ENCODE assay signal across 14 cellular contexts in the genomic region with DNA sequence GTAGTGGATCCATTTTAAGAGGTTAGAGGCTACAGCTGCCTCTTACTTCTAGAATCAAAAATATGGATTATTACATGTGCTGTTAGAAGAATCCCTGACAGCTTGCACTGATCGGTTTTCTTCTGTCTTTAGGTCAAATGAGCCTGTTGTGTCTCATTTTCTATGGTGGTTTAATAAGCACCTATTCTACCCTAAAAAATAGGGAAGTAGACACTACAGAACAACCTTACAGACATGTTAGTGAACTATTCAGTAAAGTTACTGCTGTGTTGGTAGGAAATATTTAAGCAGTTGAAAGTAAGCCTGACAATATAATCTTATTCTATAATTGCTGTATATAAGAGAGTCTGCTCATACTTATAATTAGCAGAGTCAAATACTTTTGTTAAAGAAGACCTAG.
DNase-seq lines count a peak whose midpoint lies in the region; ATAC-seq and TF ChIP-seq lines count a peak whose summit lies in the region.
"Had no signal": no experiment of that assay in that cellular context is flagged by ENCODE, and none has a peak within 500 bp of the region (broad histone marks: within the 10 kb centered on the region; RNA-seq: fewer than 3 reads in every experiment).

No MANE protein-coding gene starts in this region.

- no peaks in the 10 kb centered on the region for H3K9me3 Mint-ChIP-seq in neural progenitor cell

- H3K27me3 ChIP-seq in neural progenitor cell = no peaks in the 10 kb centered on the region

- peaks cover 53% of the 10 kb centered on the region for H3F3A ChIP-seq in neural progenitor cell (ENCODE audit: low read depth)

- H3K9me3 ChIP-seq in neural progenitor cell (ENCODE audit: low read depth) = no peaks in the 10 kb centered on the region

- H3K4me2 ChIP-seq in neural progenitor cell = no peak overlapping the region

- no peak overlapping the region for H3K4me3 Mint-ChIP-seq in neural progenitor cell
- H3K4me3 Mint-ChIP-seq: B cell had no signal

- H2AFZ ChIP-seq in neural progenitor cell (replicated peaks) = no peak overlapping the region

- H3K79me2 ChIP-seq in neural progenitor cell (ENCODE audit: low read depth) = peaks cover 26% of the 10 kb centered on the region

- H3K4me3 ChIP-seq in neural progenitor cell = no peak overlapping the region
- H3K4me3 ChIP-seq in foreskin fibroblast (ENCODE audit: low read depth in 1 of 2, low read length in 2 of 2) = no peak overlapping the region
- H3K4me3 ChIP-seq: K562 had no signal

- H3K9ac ChIP-seq in neural progenitor cell = no peak overlapping the region

- peaks cover 41% of the 10 kb centered on the region for H3K4me1 ChIP-seq in neural progenitor cell

- H3K27me3 Mint-ChIP-seq in neural progenitor cell (ENCODE audit: insufficient read depth, low read depth) = no peaks in the 10 kb centered on the region
- H3K27me3 Mint-ChIP-seq: B cell had no signal

- H3K36me3 Mint-ChIP-seq in neural progenitor cell = peaks cover 1% of the 10 kb centered on the region

- peaks cover 3% of the 10 kb centered on the region for H4K20me1 ChIP-seq in neural progenitor cell (ENCODE audit: low read depth)

- H3K36me3 ChIP-seq in neural progenitor cell = no peaks in the 10 kb centered on the region

- no peak overlapping the region for H3K27ac Mint-ChIP-seq in neural progenitor cell
- H3K27ac Mint-ChIP-seq: B cell had no signal

- ATAC-seq in GM18867 (IDR thresholded peaks at IDR 0.05; ENCODE audit: unreplicated experiment) (peak; percentile 47), GM21447 (IDR thresholded peaks at IDR 0.05; ENCODE audit: unreplicated experiment) (peak; percentile 43), HG03354 (IDR thresholded peaks at IDR 0.05; ENCODE audit: poor library complexity, severe bottlenecking, unreplicated experiment) (peak; percentile 56)
- ATAC-seq: K562 had no signal

- H3K4me1 Mint-ChIP-seq in neural progenitor cell = peaks cover 14% of the 10 kb centered on the region

- no peak for TF ChIP-seq CTCF in neural progenitor cell (IDR thresholded peaks at IDR 0.05)
- TF ChIP-seq CTCF in foreskin fibroblast (IDR thresholded peaks at IDR 0.05; ENCODE audit: low read depth, low read length) = no peak

- H3K27ac ChIP-seq in neural progenitor cell = peak overlapping the region; percentile 54

- no peak for DNase-seq in neural progenitor cell (ENCODE audit: low spot score)
- DNase-seq in H4 (ENCODE audit: low spot score) = no peak
- DNase-seq in NCI-H446 treated with DMSO at 0.1 percent for 48 hours (lab: John Stamatoyannopoulos, UW) = no peak
- DNase-seq in A172 (ENCODE audit: low spot score) = no peak
- no peak for DNase-seq in foreskin fibroblast
- DNase-seq: activated CD4-positive, alpha-beta T cell treated with anti-CD3 and anti-CD28 coated beads for 1 hour; DMS53; stimulated activated CD4-positive, alpha-beta T cell treated with anti-CD3 and anti-CD28 coated beads, Interleukin-2, amount 100 ng/mL, for 24 hours; stimulated activated naive CD4-positive, alpha-beta T cell treated with Interleukin-2 at 50 U/mL for 16 hours had no signal
